Comparison of ENCODE assay signal across 8 cellular contexts in genomic region chr19:16106121-16106520, GRCh38. TPM values are rescaled to one million over a fixed set of nuclear protein-coding genes. Genes with fewer than 3 reads are reported as not detected.
A peak's percentile ranks its signal among the peaks of the same experiment; 100 is the strongest.
DNase-seq lines count a peak whose midpoint lies in the region; ATAC-seq and TF ChIP-seq lines count a peak whose summit lies in the region.

No MANE protein-coding gene starts in this region.

- H3K27ac Mint-ChIP-seq in activated B cell treated with CpG ODN at 0.5 μM for 24 hours (peak overlapping the region; percentile 77), endodermal cell (no peak overlapping the region)

- CTCF ChIA-PET in activated B cell treated with CpG ODN at 0.5 μM for 24 hours (lab: Charles Lee), result interaction anchor here (0.7 kb wide), 1 partner anchor 20 kb away, joined by 4 read pairs; no protein-coding TSS in a partner anchor

- peaks cover 31% of the 10 kb centered on the region for H3K4me1 Mint-ChIP-seq in activated B cell treated with CpG ODN at 0.5 μM for 24 hours
- peaks cover 8% of the 10 kb centered on the region for H3K4me1 Mint-ChIP-seq in endodermal cell

- H3K9me3 ChIP-seq in HUES64 (ENCODE audit: insufficient read depth, low read depth, low read length) (no peaks in the 10 kb centered on the region), Peyer's patch (no peaks in the 10 kb centered on the region), endodermal cell (ENCODE audit: control insufficient read depth, low read length) (no peaks in the 10 kb centered on the region)

- 30% methylated on average over 3 of the region's 3 CpGs for WGBS in HUES64
- 24 to 42% methylated on average over 3 of the region's 3 CpGs for WGBS in endodermal cell (ENCODE audit: insufficient coverage in 1 of 2, insufficient read length in 1 of 2), 2 experiments

- H3K4me1 ChIP-seq in HUES64 (ENCODE audit: insufficient read depth, low read length), result peaks cover 5% of the 10 kb centered on the region; the same call in 1 of the 2 replicates
- H3K4me1 ChIP-seq in Peyer's patch, result peaks cover 0 to 8% (median 5%) of the 10 kb centered on the region in 4 donors
- H3K4me1 ChIP-seq in endodermal cell (ENCODE audit: control insufficient read depth, insufficient read depth, low read length), result no peaks in the 10 kb centered on the region

- H3K36me3 Mint-ChIP-seq in activated B cell treated with CpG ODN at 0.5 μM for 24 hours (ENCODE audit: low read depth) (peaks cover 29% of the 10 kb centered on the region), endodermal cell (ENCODE audit: low read depth) (peaks cover 23% of the 10 kb centered on the region)

- ATAC-seq in activated B cell treated with CpG ODN at 0.5 μM for 24 hours (ENCODE audit: low read depth), result no peak

- H3K27ac ChIP-seq in HUES64 (ENCODE audit: low read depth, low read length) (0 out of 2 replicates have a peak overlapping the region, but pooled peaks have one; percentile 2), Peyer's patch (peak overlapping the region in 1 of 4 donors; percentile 27), endodermal cell (ENCODE audit: low read depth, low read length) (no peak overlapping the region)

- TF ChIP-seq CTCF in activated B cell treated with CpG ODN at 0.5 μM for 24 hours (IDR thresholded peaks at IDR 0.05) (no peak), Peyer's patch (IDR thresholded peaks at IDR 0.05) (no peak), endodermal cell (conservative IDR thresholded peaks at IDR 0.05) (no peak)

- H3K27me3 ChIP-seq in HUES64 (ENCODE audit: insufficient read depth, low read length) (no peaks in the 10 kb centered on the region), Peyer's patch (no peaks in the 10 kb centered on the region), endodermal cell (ENCODE audit: control insufficient read depth, insufficient read depth, low read length, poor library complexity, severe bottlenecking) (no peaks in the 10 kb centered on the region)

- intact Hi-C loops in activated B cell treated with CpG ODN at 0.5 μM for 24 hours (cut with micrococcal nuclease), result no loop called here

- H3K36me3 ChIP-seq in HUES64 (ENCODE audit: insufficient read depth, low read length) (peaks cover 26% of the 10 kb centered on the region), Peyer's patch (peaks cover 0 to 28% (median 0%) of the 10 kb centered on the region in 3 donors), endodermal cell (ENCODE audit: control insufficient read depth, insufficient read depth, low read length) (peaks cover 27% of the 10 kb centered on the region)

- H3K4me3 ChIP-seq in HUES64 (ENCODE audit: low read length), result no peak overlapping the region
- H3K4me3 ChIP-seq in Peyer's patch, result no peak overlapping the region
- H3K4me3 ChIP-seq in endodermal cell (ENCODE audit: low read length), result no peak overlapping the region

- no peak overlapping the region for H3K9ac ChIP-seq in HUES64 (ENCODE audit: low read depth, low read length)
- no peak overlapping the region for H3K9ac ChIP-seq in endodermal cell (ENCODE audit: extremely low read depth, low read length, poor library complexity, severe bottlenecking)

- H3K9me3 Mint-ChIP-seq in activated B cell treated with CpG ODN at 0.5 μM for 24 hours (no peaks in the 10 kb centered on the region), endodermal cell (no peaks in the 10 kb centered on the region)

- H3K27me3 Mint-ChIP-seq in activated B cell treated with CpG ODN at 0.5 μM for 24 hours (no peaks in the 10 kb centered on the region), endodermal cell (ENCODE audit: insufficient read depth) (no peaks in the 10 kb centered on the region)

- POLR2A ChIA-PET in activated B cell treated with CpG ODN at 0.5 μM for 24 hours (lab: Charles Lee), result interaction anchor here (1.0 to 3.4 kb wide), 3 partner anchors 11 to 35 kb away, joined by 4 to 20 read pairs (median 18); no protein-coding TSS in a partner anchor

- TF ChIP-seq POLR2A in Peyer's patch (IDR thresholded peaks at IDR 0.05), result no peak

- H3K4me3 Mint-ChIP-seq in activated B cell treated with CpG ODN at 0.5 μM for 24 hours (no peak overlapping the region), endodermal cell (no peak overlapping the region)

- DNase-seq in AG20443 (ENCODE audit: low spot score) (peak; percentile 38), activated B cell treated with CpG ODN at 0.5 μM for 24 hours (no peak), kidney tubule cell (ENCODE audit: low spot score) (peak; percentile 87), Peyer's patch (no peak), endodermal cell (no peak)
- no peak for DNase-seq in stimulated activated CD4-positive, alpha-beta T cell treated with anti-CD3 and anti-CD28 coated beads, Interleukin-4, amount 100 ng/mL, for 24 hours
- DNase-seq in effector CD4-positive, alpha-beta T cell, result no peak

RNA-seq across cellular contexts. Expression of gene RAB8A, which starts 5.6 kb away (rescaled TPM):
- polyA plus RNA-seq in HUES64 (2013, experiment 1 of 2), result 51.4 TPM
- 55.4 TPM for polyA plus RNA-seq in HUES64 (2013, experiment 2 of 2)
- total RNA-seq in activated B cell treated with CpG ODN at 0.5 μM for 24 hours, result 157 and 171 TPM in 2 replicates
- total RNA-seq in Peyer's patch, result 100 to 1,000 TPM in 2 of 4 donors, 10 to 100 TPM in 2; 53.6 to 138 (median 113) TPM
- 10 to 100 TPM; 67.7 to 86.0 TPM for total RNA-seq in endodermal cell
- polyA plus RNA-seq in endodermal cell (2013, experiment 1 of 2), result 50.9 TPM
- polyA plus RNA-seq in endodermal cell (2013, experiment 2 of 2), result 49.3 TPM

RNA-seq across cellular contexts. Expression of gene TPM4, which starts 29.8 kb away (rescaled TPM):
- 465 TPM for polyA plus RNA-seq in HUES64 (2013, experiment 1 of 2)
- 494 TPM for polyA plus RNA-seq in HUES64 (2013, experiment 2 of 2)
- total RNA-seq in activated B cell treated with CpG ODN at 0.5 μM for 24 hours, result 238 and 257 TPM in 2 replicates
- 100 to 1,000 TPM; 125 to 423 (median 139) TPM for total RNA-seq in Peyer's patch
- 100 to 1,000 TPM; 387 to 437 TPM for total RNA-seq in endodermal cell
- 485 TPM for polyA plus RNA-seq in endodermal cell (2013, experiment 1 of 2)
- 534 TPM for polyA plus RNA-seq in endodermal cell (2013, experiment 2 of 2)

RNA-seq across cellular contexts. Expression of gene HSH2D, which starts 37.4 kb away (rescaled TPM):
- polyA plus RNA-seq in HUES64 (2013, experiment 1 of 2), result 0.65 TPM
- 0.25 TPM for polyA plus RNA-seq in HUES64 (2013, experiment 2 of 2)
- total RNA-seq in activated B cell treated with CpG ODN at 0.5 μM for 24 hours (172 and 191 TPM in 2 replicates), Peyer's patch (100 to 1,000 TPM in 1 of 4 donors, 10 to 100 TPM in 3; 28.0 to 111 (median 58.8) TPM), endodermal cell (under 1 TPM; 0.66 to 0.68 TPM)
- polyA plus RNA-seq in endodermal cell (2013, experiment 1 of 2), result 0.14 TPM
- not detected for polyA plus RNA-seq in endodermal cell (2013, experiment 2 of 2)

Comparison
In these comparisons a context has a peak if more than half of its experiments do, and no peak if none do; other contexts are left out.
1. DNase-seq: peak in AG20443 (single experiment) and kidney tubule cell (single experiment); none in activated B cell treated with CpG ODN at 0.5 μM for 24 hours (single experiment), stimulated activated CD4-positive, alpha-beta T cell treated with anti-CD3 and anti-CD28 coated beads, Interleukin-4, amount 100 ng/mL, for 24 hours (single experiment), Peyer's patch (0 of 3), effector CD4-positive, alpha-beta T cell (single experiment) and endodermal cell (single experiment).
2. RNA of gene HSH2D, which starts 37.4 kb away (total RNA-seq): 172 to 191 TPM in activated B cell treated with CpG ODN at 0.5 μM for 24 hours and 28.0 to 111 TPM in Peyer's patch; 0.66 to 0.68 TPM in endodermal cell; every median in the first group is over 10 times any median in the second.